Comparison of ENCODE assay signal across 8 cellular contexts in genomic region chr18:65091737-65092329, GRCh38.
A peak's percentile ranks its signal among the peaks of the same experiment; 100 is the strongest.
DNase-seq lines count a peak whose midpoint lies in the region; ATAC-seq and TF ChIP-seq lines count a peak whose summit lies in the region.

No MANE protein-coding gene starts in this region.

- H3K27me3 Mint-ChIP-seq in nephron (ENCODE audit: low read depth) = no peaks in the 10 kb centered on the region

- peak; percentile 56 to 68 (median 64) for TF ChIP-seq CTCF in nephron (IDR thresholded peaks at IDR 0.05; ENCODE audit: unreplicated experiment in 3 of 3)

- peaks cover 5% of the 10 kb centered on the region for H3K9me3 Mint-ChIP-seq in nephron

- H3K4me3 Mint-ChIP-seq in nephron = no peak overlapping the region

- no peaks in the 10 kb centered on the region for H3K4me1 Mint-ChIP-seq in nephron

- H3K27ac Mint-ChIP-seq in nephron = no peak overlapping the region

- DNase-seq in SHP77 (lab: John Stamatoyannopoulos, UW) (peak; percentile 18 to 36), SHP77 treated with DMSO at 0.1 percent for 48 hours (lab: John Stamatoyannopoulos, UW) (no peak), NCI-H1105 (lab: John Stamatoyannopoulos, UW) (peak; percentile 30), astrocyte of the hippocampus (ENCODE audit: low read depth, low spot score) (peak; percentile 45), NCI-H187 treated with DMSO at 0.1 percent for 48 hours (lab: John Stamatoyannopoulos, UW) (no peak)

- H3K36me3 Mint-ChIP-seq in nephron (ENCODE audit: low read depth) = no peaks in the 10 kb centered on the region

- ATAC-seq in GM21619 (IDR thresholded peaks at IDR 0.05; ENCODE audit: unreplicated experiment) = no peak
- no peak for ATAC-seq in GM21723 (IDR thresholded peaks at IDR 0.05; ENCODE audit: unreplicated experiment)

Comparison
In these comparisons a context has a peak if more than half of its experiments do, and no peak if none do; other contexts are left out.
1. DNase-seq: peak in SHP77 (2 of 2), NCI-H1105 (single experiment) and astrocyte of the hippocampus (single experiment); none in SHP77 treated with DMSO at 0.1 percent for 48 hours (single experiment) and NCI-H187 treated with DMSO at 0.1 percent for 48 hours (single experiment).